In genomic region chr7:36152756-36153570, GRCh38 we compare ENCODE assay signal across 8 cellular contexts. TPM values are rescaled to one million over a fixed set of nuclear protein-coding genes. Genes with fewer than 3 reads are reported as not detected.
DNase-seq lines count a peak whose midpoint lies in the region; ATAC-seq and TF ChIP-seq lines count a peak whose summit lies in the region.

Gene EEPD1, plus strand, starts transcription at chr7:36153254. Its CDS starts 1,071 bp downstream, at chr7:36154325.

- dilution Hi-C loops in IMR-90 (cut with HindIII; ENCODE audit: low sequenced_read_pairs, unreplicated experiment), result no loop called here

- in situ Hi-C loops in IMR-90 (cut with MboI; ENCODE audit: low sequenced_read_pairs), result no loop called here

- H3K4me2 ChIP-seq in IMR-90 (ENCODE audit: low read depth, low read length), result peak within 1 kb of the TSS; percentile 89

- peak within 1 kb of the TSS; percentile 52 for H2AK5ac ChIP-seq in IMR-90 (ENCODE audit: low read depth, low read length)

- H3K9me3 ChIP-seq in IMR-90 (ENCODE audit: control insufficient read depth, insufficient read depth, low read length), result peaks cover 8% of the 10 kb centered on the region
- no peaks in the 10 kb centered on the region for H3K9me3 ChIP-seq in mononuclear cell (ENCODE audit: low read depth, low read length)

- WGBS in IMR-90 (ENCODE audit: extremely low coverage in 2 of 2, insufficient read length in 1 of 2), 2 experiments, result 0% methylated on average over 37 of the region's 88 CpGs; no CpG with 5 or more reads in 1 of the 2 experiments

- peak within 1 kb of the TSS; percentile 89; the same call in 1 of the 2 replicates for H3K14ac ChIP-seq in IMR-90 (replicated peaks; ENCODE audit: low read depth, low read length)

- H3K23ac ChIP-seq in IMR-90 (ENCODE audit: low read depth, low read length), result peak within 1 kb of the TSS; percentile 69

- H3K9ac ChIP-seq in IMR-90 (ENCODE audit: low read depth, low read length), result peak within 1 kb of the TSS; percentile 70

- H3K36me3 ChIP-seq in IMR-90 (ENCODE audit: control insufficient read depth, insufficient read depth, low read length), result peaks cover 9% of the 10 kb centered on the region

- H3K27me3 ChIP-seq in IMR-90 (ENCODE audit: control insufficient read depth, insufficient read depth, low read length), result no peaks in the 10 kb centered on the region
- H3K27me3 ChIP-seq in mononuclear cell (ENCODE audit: insufficient read depth, low read length), result no peaks in the 10 kb centered on the region

- H3K4ac ChIP-seq in IMR-90 (ENCODE audit: low read depth, low read length), result peak within 1 kb of the TSS; percentile 92

- peak within 1 kb of the TSS; percentile 33 for H2BK5ac ChIP-seq in IMR-90 (ENCODE audit: low read depth, low read length, poor library complexity, severe bottlenecking)

- peaks cover 14% of the 10 kb centered on the region; the same call in 1 of the 2 replicates for H4K20me1 ChIP-seq in IMR-90 (ENCODE audit: insufficient read depth, low read length)

- CTCF ChIA-PET in IMR-90 (lab: Yijun Ruan, JAX), result no interaction called here

- H2BK15ac ChIP-seq in IMR-90 (ENCODE audit: low read depth, low read length), result peak within 1 kb of the TSS; percentile 57; the same call in 2 of the 3 replicates

- peaks cover 16% of the 10 kb centered on the region for H3K4me1 ChIP-seq in IMR-90 (ENCODE audit: control insufficient read depth, insufficient read depth, low read length)
- H3K4me1 ChIP-seq in mononuclear cell (ENCODE audit: insufficient read depth, low read length), result peaks cover 36% of the 10 kb centered on the region

- ATAC-seq in GM21529 (IDR thresholded peaks at IDR 0.05; ENCODE audit: unreplicated experiment), result peak; percentile 95
- peak; percentile 96 for ATAC-seq in IMR-90 (ENCODE audit: low read depth)

- BruUV-seq in IMR-90 (replicated peaks; lab: Mats Ljungman, UMichigan), result no TSS peak

- H2BK120ac ChIP-seq in IMR-90 (ENCODE audit: low read depth, low read length), result peak within 1 kb of the TSS; percentile 76

- DNase-seq in DMS 273 (lab: John Stamatoyannopoulos, UW; ENCODE audit: unreplicated experiment) (peak; percentile 100), IMR-90 (peak; percentile 99), OCI-M2 (lab: John Stamatoyannopoulos, UW; ENCODE audit: unreplicated experiment) (peak; percentile 56), activated T-cell treated with anti-CD3 and anti-CD28 coated beads for 4 hours (peak; percentile 100), epithelial cell of esophagus (ENCODE audit: low read depth) (peak; percentile 100)
- peak; percentile 99 to 100 for DNase-seq in stimulated activated CD8-positive, alpha-beta memory T cell treated with anti-CD3 and anti-CD28 coated beads, Interleukin-2, amount 100 ng/mL, for 48 hours (ENCODE audit: low read depth in 2 of 2)

- no peak for TF ChIP-seq CTCF in IMR-90 (conservative IDR thresholded peaks at IDR 0.05; ENCODE audit: low read depth, low read length)
- TF ChIP-seq CTCF in epithelial cell of esophagus (IDR thresholded peaks at IDR 0.05; ENCODE audit: insufficient read depth, low read depth, low read length, missing control alignments), result no peak

- H2BK20ac ChIP-seq in IMR-90 (ENCODE audit: low read depth, low read length), result peak within 1 kb of the TSS; percentile 36; the same call in 1 of the 2 replicates

- H3K9me1 ChIP-seq in IMR-90 (ENCODE audit: insufficient read depth, low read length), result peaks cover 24% of the 10 kb centered on the region

- TF ChIP-seq POLR2A in IMR-90 (IDR thresholded peaks at IDR 0.05; ENCODE audit: low read depth, low read length), result no peak

- peak within 1 kb of the TSS; percentile 76 for H4K5ac ChIP-seq in IMR-90 (ENCODE audit: low read depth, low read length)

- peak within 1 kb of the TSS; percentile 66; the same call in 1 of the 2 replicates for H3K56ac ChIP-seq in IMR-90 (ENCODE audit: extremely low read depth, insufficient read depth, low read length)

- peak within 1 kb of the TSS; percentile 98 for H2AFZ ChIP-seq in IMR-90 (replicated peaks; ENCODE audit: low read length, poor library complexity)

- H3K79me1 ChIP-seq in IMR-90 (ENCODE audit: low read depth in 1 of 2, low read length in 2 of 2), result peaks cover 22 to 42% of the 10 kb centered on the region in 2 experiments

- POLR2A ChIA-PET in IMR-90 (lab: Charles Lee; ENCODE audit: unreplicated experiment), result interaction anchor here (1.1 kb wide), 1 partner anchor 8 kb away, joined by 4 read pairs; no protein-coding TSS in a partner anchor

- H2AK9ac ChIP-seq in IMR-90 (replicated peaks; ENCODE audit: low read depth, low read length, poor library complexity), result peak within 1 kb of the TSS; percentile 88

- intact Hi-C loops in IMR-90 (cut with micrococcal nuclease), result loop anchor here (2.0 to 10.0 kb wide), 2 partner anchors 138 to 168 kb away; no protein-coding TSS in a partner anchor

- H3K18ac ChIP-seq in IMR-90 (ENCODE audit: low read depth, low read length), result peak within 1 kb of the TSS; percentile 58

- H3K27ac ChIP-seq in IMR-90 (ENCODE audit: insufficient read depth, low read length), result peak within 1 kb of the TSS; percentile 49

- peak within 1 kb of the TSS; percentile 89 to 98 for H4K8ac ChIP-seq in IMR-90 (ENCODE audit: low read depth in 2 of 2, low read length in 2 of 2)

- no peak for TF ChIP-seq RAD21 in IMR-90 (IDR thresholded peaks at IDR 0.05; ENCODE audit: low read length)

- H4K91ac ChIP-seq in IMR-90 (ENCODE audit: insufficient read depth, low read depth, low read length), result peak within 1 kb of the TSS; percentile 74

- H3K4me3 ChIP-seq in IMR-90 (ENCODE audit: insufficient read depth, low read depth, low read length) (peak within 1 kb of the TSS; percentile 60), epithelial cell of esophagus (ENCODE audit: low read length) (peak within 1 kb of the TSS; percentile 56), mononuclear cell (ENCODE audit: low read length) (peak within 1 kb of the TSS; percentile 86)

TF ChIP-seq in IMR-90, 13 proteins besides CTCF, POLR2A, EP300 and RAD21:
- TF ChIP-seq ELK1 (IDR thresholded peaks at IDR 0.05; ENCODE audit: borderline replicate concordance, low read depth, low read length) (no peak), USF2 (IDR thresholded peaks at IDR 0.05; ENCODE audit: low read depth, low read length) (peak; percentile 91), CEBPB (IDR thresholded peaks at IDR 0.05; ENCODE audit: low read depth, low read length) (no peak), BHLHE40 (IDR thresholded peaks at IDR 0.05; ENCODE audit: low read depth, low read length) (peak; percentile 75), RFX5 (IDR thresholded peaks at IDR 0.05; ENCODE audit: low read depth, low read length) (0 out of 2 replicates have a peak, but pooled peaks have one; percentile 3), MAZ (IDR thresholded peaks at IDR 0.05; ENCODE audit: borderline replicate concordance, low read depth, low read length) (peak; percentile 89), MXI1 (IDR thresholded peaks at IDR 0.05; ENCODE audit: borderline replicate concordance, low read depth, low read length) (peak; percentile 91)

RNA-seq across cellular contexts. Expression of gene EEPD1, which starts in this region (rescaled TPM):
- 7.3 and 8.1 TPM in 2 replicates for total RNA-seq in IMR-90 (2012; rRNA removed)
- polyA plus RNA-seq in IMR-90 (2012; rRNA removed), result 13.9 and 15.2 TPM in 2 replicates
- 8.0 and 14.9 TPM in 2 replicates for polyA plus RNA-seq in IMR-90 (2012; cell fraction: cytosol; rRNA removed)
- polyA plus RNA-seq in IMR-90 (2012; cell fraction: nucleus; rRNA removed; ENCODE audit: low replicate concordance), result 39.3 and 53.7 TPM in 2 replicates
- total RNA-seq in mononuclear cell, result 4.1 TPM

Comparison
In these comparisons a context has a peak if more than half of its experiments do, and no peak if none do; other contexts are left out.
1. Peak in every context shown above with its lines: DNase-seq, ATAC-seq, H3K4me3 ChIP-seq and H3K27ac ChIP-seq.